In the genomic region with DNA sequence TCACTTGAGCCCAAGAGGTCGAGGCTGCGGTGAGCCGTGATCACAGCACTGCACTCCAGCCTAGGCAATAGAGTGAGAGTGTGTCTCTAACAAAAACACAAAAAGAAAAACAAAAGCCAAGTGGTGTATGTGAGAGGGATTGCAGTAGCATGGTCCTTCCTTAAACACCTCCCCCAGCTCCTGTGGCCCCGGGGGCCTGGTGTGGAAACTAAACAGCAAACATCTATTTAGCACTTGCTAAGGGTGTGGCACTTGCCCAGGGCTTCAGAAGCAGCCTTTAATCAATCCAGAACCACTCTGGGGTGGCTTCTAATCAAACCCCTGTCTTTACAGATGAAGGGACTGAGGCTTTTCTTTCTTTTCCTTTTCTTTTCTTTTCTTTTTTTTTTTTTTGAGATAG, we compare ENCODE assay signal across 10 cellular contexts. TPM values are rescaled to one million over a fixed set of nuclear protein-coding genes. Genes with fewer than 3 reads are reported as not detected.
"Had no signal": no experiment of that assay in that cellular context is flagged by ENCODE, and none has a peak within 500 bp of the region (broad histone marks: within the 10 kb centered on the region; RNA-seq: fewer than 3 reads in every experiment).

No MANE protein-coding gene starts in this region.

- DNase-seq: H9, HCEC 1CT, HFFc6, KBM-7 had no signal

- H3K9me3 Mint-ChIP-seq: H9, HFFc6, IgD-negative memory B cell had no signal

- H3K4me3 Mint-ChIP-seq: GM23338, H9, HFFc6, IgD-negative memory B cell had no signal

- H3K4me3 ChIP-seq: GM23338 had no signal

- H2AFZ ChIP-seq: GM23338 had no signal

- H3K4me2 ChIP-seq: GM23338 had no signal

- H3K27ac ChIP-seq: HL-60 had no signal

- H3K27ac Mint-ChIP-seq: GM23338, HFFc6, IgD-negative memory B cell had no signal

RNA-seq across cellular contexts. Expression of gene FBP1, which starts 4.4 kb away (rescaled TPM):
- total RNA-seq: HFFc6, HT1080 had no signal

RNA-seq across cellular contexts. Expression of gene FBP2, which starts 50.1 kb away (rescaled TPM):
- total RNA-seq: GM23338, H1, H9, HepG2, HFFc6, HT1080 had no signal
